Comparison of ENCODE assay signal across 29 cellular contexts in genomic region chr12:71872401-71872800, GRCh38.
"Had no signal": no experiment of that assay in that cellular context is flagged by ENCODE, and none has a peak within 500 bp of the region (broad histone marks: within the 10 kb centered on the region; RNA-seq: fewer than 3 reads in every experiment).

No MANE protein-coding gene starts in this region.

- H3K4me1 ChIP-seq: foreskin keratinocyte, neural progenitor cell, prostate gland had no signal

- H3K4me1 Mint-ChIP-seq: nephron had no signal

- DNase-seq: dermis blood vessel endothelial cell; effector memory CD4-positive, alpha-beta T cell; foreskin keratinocyte; glutamatergic neuron; heart right ventricle; hippocampal formation; left cardiac atrium; left lung; mesendoderm; midbrain; naive thymus-derived CD4-positive, alpha-beta T cell; stimulated activated CD4-positive, alpha-beta T cell treated with anti-CD3 and anti-CD28 coated beads, Interleukin-12 subunit alpha, Interleukin-12 subunit beta, amount 100 ng/mL, for 4 hours; stimulated activated CD4-positive, alpha-beta T cell treated with anti-CD3 and anti-CD28 coated beads, Interleukin-1b, Interleukin-23, amount 100 ng/mL, for 48 hours; stimulated activated CD4-positive, alpha-beta T cell treated with anti-CD3 and anti-CD28 coated beads, Interleukin-4, amount 100 ng/mL, for 1 hour; stimulated activated CD8-positive, alpha-beta memory T cell treated with anti-CD3 and anti-CD28 coated beads, Interleukin-4, amount 100 ng/mL, for 48 hours; stimulated activated naive CD4-positive, alpha-beta T cell; stimulated activated naive CD8-positive, alpha-beta T cell treated with anti-CD3 and anti-CD28 coated beads, Interleukin-15, amount 100 ng/mL, for 72 hours; trophoblast cell had no signal

- H3K27me3 ChIP-seq: esophagus muscularis mucosa, foreskin keratinocyte, gastroesophageal sphincter, heart right ventricle, left lung, neural progenitor cell, right atrium auricular region, suprapubic skin had no signal

- ATAC-seq: foreskin keratinocyte; gastroesophageal sphincter; left cardiac atrium; left lung; naive thymus-derived CD4-positive, alpha-beta T cell; sciatic nerve; stimulated activated naive CD8-positive, alpha-beta T cell treated with anti-CD3 and anti-CD28 coated beads, Interleukin-15, amount 100 ng/mL, for 72 hours had no signal

- H3K27ac Mint-ChIP-seq: nephron; neural progenitor cell; stimulated activated naive CD8-positive, alpha-beta T cell treated with anti-CD3 and anti-CD28 coated beads, Interleukin-15, amount 100 ng/mL, for 72 hours had no signal

- H3K4me3 Mint-ChIP-seq: naive thymus-derived CD4-positive, alpha-beta T cell; nephron; neural progenitor cell; stimulated activated naive CD8-positive, alpha-beta T cell treated with anti-CD3 and anti-CD28 coated beads, Interleukin-15, amount 100 ng/mL, for 72 hours had no signal

- H3K4me3 ChIP-seq: coronary artery, esophagus muscularis mucosa, gastroesophageal sphincter, heart right ventricle, left lung, neural progenitor cell, prostate gland, right atrium auricular region, smooth muscle cell, suprapubic skin had no signal

- H3K27me3 Mint-ChIP-seq: naive thymus-derived CD4-positive, alpha-beta T cell; stimulated activated naive CD8-positive, alpha-beta T cell treated with anti-CD3 and anti-CD28 coated beads, Interleukin-15, amount 100 ng/mL, for 72 hours had no signal

- FAIRE-seq: endothelial cell of umbilical vein had no signal

- H3K27ac ChIP-seq: coronary artery, esophagus muscularis mucosa, foreskin keratinocyte, gastroesophageal sphincter, heart right ventricle, left lung, neural progenitor cell, prostate gland, right atrium auricular region, suprapubic skin had no signal

- H3K36me3 ChIP-seq: prostate gland, right atrium auricular region had no signal

- H3K9me3 Mint-ChIP-seq: naive thymus-derived CD4-positive, alpha-beta T cell; nephron; neural progenitor cell; stimulated activated naive CD8-positive, alpha-beta T cell treated with anti-CD3 and anti-CD28 coated beads, Interleukin-15, amount 100 ng/mL, for 72 hours had no signal

- H3K9me3 ChIP-seq: esophagus muscularis mucosa, gastroesophageal sphincter, heart right ventricle, left lung, prostate gland, right atrium auricular region, suprapubic skin had no signal
